In genomic region chr5:151571270-151572173, GRCh38 we compare ENCODE assay signal across 2 cellular contexts.
TF ChIP-seq lines count a peak whose summit lies in the region.

No MANE protein-coding gene starts in this region.

TF ChIP-seq in GM23338, 12 proteins besides CTCF, POLR2A, EP300 and RAD21 (continued from another document):
- TF ChIP-seq REST (IDR thresholded peaks at IDR 0.05; ENCODE audit: unreplicated experiment) (no peak), EZH2phosphoT487 (IDR thresholded peaks at IDR 0.05; ENCODE audit: unreplicated experiment) (no peak), ZNF462 (CRISPR knock-in tag; IDR thresholded peaks at IDR 0.05) (no peak)

TF ChIP-seq in SK-N-SH treated with all-trans-retinoic acid at 6 μM for 48 hours, 23 proteins besides CTCF, POLR2A, EP300 and RAD21 (continued from another document):
- TF ChIP-seq SNAI2 (CRISPR knock-in tag; IDR thresholded peaks at IDR 0.05) (no peak), ARNTL (CRISPR knock-in tag; IDR thresholded peaks at IDR 0.05; ENCODE audit: borderline replicate concordance, low read depth) (no peak), OSR1 (CRISPR knock-in tag; IDR thresholded peaks at IDR 0.05) (no peak), TCF4 (CRISPR knock-in tag; IDR thresholded peaks at IDR 0.05; ENCODE audit: borderline replicate concordance) (no peak), POU6F1 (CRISPR knock-in tag; IDR thresholded peaks at IDR 0.05; ENCODE audit: borderline replicate concordance, low read depth) (no peak), ZNF8 (CRISPR knock-in tag; IDR thresholded peaks at IDR 0.05) (no peak), PPARA (CRISPR knock-in tag; IDR thresholded peaks at IDR 0.05; ENCODE audit: borderline replicate concordance) (no peak), ZNF565 (CRISPR knock-in tag; conservative IDR thresholded peaks at IDR 0.05; ENCODE audit: low read depth) (no peak), ISL1 (CRISPR knock-in tag; IDR thresholded peaks at IDR 0.05) (no peak), ZFP30 (CRISPR knock-in tag; IDR thresholded peaks at IDR 0.05) (no peak), GLIS3 (CRISPR knock-in tag; IDR thresholded peaks at IDR 0.05) (no peak), BACH2 (CRISPR knock-in tag; IDR thresholded peaks at IDR 0.05; ENCODE audit: borderline replicate concordance) (no peak), CSDC2 (CRISPR knock-in tag; IDR thresholded peaks at IDR 0.05) (no peak), ZNF70 (CRISPR knock-in tag; IDR thresholded peaks at IDR 0.05) (no peak), ZFP3 (CRISPR knock-in tag; IDR thresholded peaks at IDR 0.05) (no peak)
TF ChIP-seq in SK-N-SH treated with all-trans-retinoic acid at 6 μM for 48 hours: peak in this region for 0.
